9 cellular contexts compared by ENCODE assay signal in genomic region chr1:176374967-176375569, GRCh38.
A peak's percentile ranks its signal among the peaks of the same experiment; 100 is the strongest.
DNase-seq lines count a peak whose midpoint lies in the region; ATAC-seq and TF ChIP-seq lines count a peak whose summit lies in the region.
"Had no signal": no experiment of that assay in that cellular context is flagged by ENCODE, and none has a peak within 500 bp of the region (broad histone marks: within the 10 kb centered on the region; RNA-seq: fewer than 3 reads in every experiment).

No MANE protein-coding gene starts in this region.

- ATAC-seq in GM19463 (IDR thresholded peaks at IDR 0.05; ENCODE audit: unreplicated experiment) (peak; percentile 90), HG03565 (IDR thresholded peaks at IDR 0.05; ENCODE audit: unreplicated experiment) (peak; percentile 91)
- ATAC-seq in activated CD8-positive, alpha-beta T cell treated with anti-CD3 and anti-CD28 coated beads, Interleukin-2, amount 10 ng/mL, durations not matched to agents 7 days and 5 days = peak; percentile 78
- peak; percentile 80 to 87 for ATAC-seq in stimulated activated naive B cell treated with anti-CD40 and anti-IgM and Interleukin-4, amounts not matched to agents 10 μg/mL and 1 μg/mL and 100 μg/mL, for 72 hours (replicated peaks)

- no peak overlapping the region for H3K4me3 ChIP-seq in epithelial cell of esophagus (ENCODE audit: low read length)

- POLR2A ChIA-PET in activated CD8-positive, alpha-beta T cell treated with anti-CD3 and anti-CD28 coated beads, Interleukin-2, amount 10 ng/mL, durations not matched to agents 7 days and 5 days (lab: Charles Lee) = no interaction called here

- CTCF ChIA-PET in activated CD8-positive, alpha-beta T cell treated with anti-CD3 and anti-CD28 coated beads, Interleukin-2, amount 10 ng/mL, durations not matched to agents 7 days and 5 days (lab: Charles Lee) = interaction anchor here (0.7 to 1.5 kb wide), 3 partner anchors 150 to 468 kb away, joined by 3 read pairs; no protein-coding TSS in a partner anchor

- H3K4me3 Mint-ChIP-seq in activated CD8-positive, alpha-beta T cell treated with anti-CD3 and anti-CD28 coated beads, Interleukin-2, amount 10 ng/mL, durations not matched to agents 7 days and 5 days = no peak overlapping the region
- no peak overlapping the region for H3K4me3 Mint-ChIP-seq in stimulated activated naive B cell treated with anti-CD40 and anti-IgM and Interleukin-4, amounts not matched to agents 10 μg/mL and 1 μg/mL and 100 μg/mL, for 72 hours

- no peaks in the 10 kb centered on the region for H3K27me3 Mint-ChIP-seq in activated CD8-positive, alpha-beta T cell treated with anti-CD3 and anti-CD28 coated beads, Interleukin-2, amount 10 ng/mL, durations not matched to agents 7 days and 5 days (ENCODE audit: low read depth)
- H3K27me3 Mint-ChIP-seq in stimulated activated naive B cell treated with anti-CD40 and anti-IgM and Interleukin-4, amounts not matched to agents 10 μg/mL and 1 μg/mL and 100 μg/mL, for 72 hours = peaks cover 6 to 18% of the 10 kb centered on the region in 2 donors

- no peaks in the 10 kb centered on the region for H3K9me3 Mint-ChIP-seq in activated CD8-positive, alpha-beta T cell treated with anti-CD3 and anti-CD28 coated beads, Interleukin-2, amount 10 ng/mL, durations not matched to agents 7 days and 5 days (ENCODE audit: insufficient read depth)
- H3K9me3 Mint-ChIP-seq in stimulated activated naive B cell treated with anti-CD40 and anti-IgM and Interleukin-4, amounts not matched to agents 10 μg/mL and 1 μg/mL and 100 μg/mL, for 72 hours = no peaks in the 10 kb centered on the region
- H3K9me3 Mint-ChIP-seq: activated naive CD4-positive, alpha-beta T cell treated with anti-CD3 and anti-CD28 coated beads, Interleukin-2, amount 50 U/mL, for 72 hours had no signal

- peak; percentile 78 for DNase-seq in COLO829 (ENCODE audit: low spot score)
- DNase-seq in NCI-H82 (lab: John Stamatoyannopoulos, UW) = peak; percentile 93
- peak; percentile 72 for DNase-seq in activated CD8-positive, alpha-beta T cell treated with anti-CD3 and anti-CD28 coated beads, Interleukin-2, amount 10 ng/mL, durations not matched to agents 7 days and 5 days
- peak; percentile 77 for DNase-seq in epithelial cell of esophagus (ENCODE audit: low read depth)
- peak; percentile 83 for DNase-seq in mucosa of gallbladder (ENCODE audit: low spot score)
- peak; percentile 31 for DNase-seq in stimulated activated naive B cell treated with anti-CD40 and anti-IgM and Interleukin-4, amounts not matched to agents 10 μg/mL and 1 μg/mL and 100 μg/mL, for 72 hours

- H3K4me1 Mint-ChIP-seq in activated CD8-positive, alpha-beta T cell treated with anti-CD3 and anti-CD28 coated beads, Interleukin-2, amount 10 ng/mL, durations not matched to agents 7 days and 5 days (ENCODE audit: low read depth) = no peaks in the 10 kb centered on the region
- H3K4me1 Mint-ChIP-seq in stimulated activated naive B cell treated with anti-CD40 and anti-IgM and Interleukin-4, amounts not matched to agents 10 μg/mL and 1 μg/mL and 100 μg/mL, for 72 hours = no peaks in the 10 kb centered on the region

- peak; percentile 98 for TF ChIP-seq CTCF in epithelial cell of esophagus (IDR thresholded peaks at IDR 0.05; ENCODE audit: insufficient read depth, low read depth, low read length, missing control alignments)

- no peaks in the 10 kb centered on the region for H3K36me3 Mint-ChIP-seq in activated CD8-positive, alpha-beta T cell treated with anti-CD3 and anti-CD28 coated beads, Interleukin-2, amount 10 ng/mL, durations not matched to agents 7 days and 5 days (ENCODE audit: low read depth)
- H3K36me3 Mint-ChIP-seq in stimulated activated naive B cell treated with anti-CD40 and anti-IgM and Interleukin-4, amounts not matched to agents 10 μg/mL and 1 μg/mL and 100 μg/mL, for 72 hours = no peaks in the 10 kb centered on the region
- H3K36me3 Mint-ChIP-seq: activated naive CD4-positive, alpha-beta T cell treated with anti-CD3 and anti-CD28 coated beads, Interleukin-2, amount 50 U/mL, for 72 hours had no signal

- H3K27ac Mint-ChIP-seq in activated CD8-positive, alpha-beta T cell treated with anti-CD3 and anti-CD28 coated beads, Interleukin-2, amount 10 ng/mL, durations not matched to agents 7 days and 5 days = no peak overlapping the region
- no peak overlapping the region for H3K27ac Mint-ChIP-seq in stimulated activated naive B cell treated with anti-CD40 and anti-IgM and Interleukin-4, amounts not matched to agents 10 μg/mL and 1 μg/mL and 100 μg/mL, for 72 hours
- H3K27ac Mint-ChIP-seq: activated naive CD4-positive, alpha-beta T cell treated with anti-CD3 and anti-CD28 coated beads, Interleukin-2, amount 50 U/mL, for 72 hours had no signal

Comparison
In these comparisons a context has a peak if more than half of its experiments do, and no peak if none do; other contexts are left out.
1. DNase-seq: peak in every context shown above with its lines; median percentile 93 in NCI-H82; 83 in mucosa of gallbladder; 78 in COLO829; 77 in epithelial cell of esophagus; 72 in activated CD8-positive, alpha-beta T cell treated with anti-CD3 and anti-CD28 coated beads, Interleukin-2, amount 10 ng/mL, durations not matched to agents 7 days and 5 days; 31 in stimulated activated naive B cell treated with anti-CD40 and anti-IgM and Interleukin-4, amounts not matched to agents 10 μg/mL and 1 μg/mL and 100 μg/mL, for 72 hours.